In the genomic region with DNA sequence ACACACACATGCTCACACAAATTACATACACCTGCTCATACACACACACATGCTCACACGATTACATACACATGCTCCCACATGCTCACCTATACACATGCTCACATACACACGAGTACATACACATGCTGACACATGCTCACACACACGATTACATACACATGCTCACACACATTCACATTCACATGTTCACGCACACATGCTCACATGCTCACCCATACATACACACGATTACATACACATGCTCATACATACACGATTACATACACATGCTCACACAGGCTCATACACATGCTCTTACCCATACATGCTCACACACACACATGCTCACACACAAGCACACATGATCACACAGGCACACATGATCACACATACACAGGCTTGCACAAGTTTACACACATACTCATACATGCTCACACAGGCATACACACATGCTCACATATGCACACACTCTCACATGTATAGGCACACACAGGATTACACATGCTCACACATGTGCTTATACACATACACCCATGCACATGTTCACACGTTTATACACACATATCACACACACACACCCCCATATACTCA, we compare ENCODE assay signal across 29 cellular contexts.
"Had no signal": no experiment of that assay in that cellular context is flagged by ENCODE, and none has a peak within 500 bp of the region (broad histone marks: within the 10 kb centered on the region; RNA-seq: fewer than 3 reads in every experiment).

No MANE protein-coding gene starts in this region.

- H3K4me3 ChIP-seq: adrenal gland, body of pancreas, cardiac muscle cell, colonic mucosa had no signal

- H3K36me3 ChIP-seq: adrenal gland, cardiac muscle cell, colonic mucosa had no signal

- FAIRE-seq: frontal cortex had no signal

- H3K9me3 ChIP-seq: adrenal gland, body of pancreas, colonic mucosa had no signal

- DNase-seq: activated CD4-positive, alpha-beta memory T cell treated with anti-CD3 and anti-CD28 coated beads for 36 hours; activated CD4-positive, alpha-beta T cell treated with anti-CD3 and anti-CD28 coated beads for 36 hours; activated CD4-positive, alpha-beta T cell treated with anti-CD3 and anti-CD28 coated beads, Interleukin-2, amount 10 ng/mL, durations not matched to agents 24 days and 14 days; activated CD4-positive, CD25-positive, alpha-beta regulatory T cell; activated CD4-positive, CD25-positive, alpha-beta regulatory T cell treated with anti-CD3 and anti-CD28 coated beads, Interleukin-2, amount 50 U/mL, for 72 hours; activated CD8-positive, alpha-beta memory T cell treated with anti-CD3 and anti-CD28 coated beads, Interleukin-2, amount 10 ng/mL, durations not matched to agents 7 days and 5 days; activated CD8-positive, alpha-beta memory T cell treated with anti-CD3 and anti-CD28 coated beads, Interleukin-2, amount 50 U/mL, for 4 hours; activated CD8-positive, alpha-beta T cell treated with anti-CD3 and anti-CD28 coated beads, Interleukin-2, amount 10 ng/mL, durations not matched to agents 7 days and 5 days; activated effector memory CD4-positive, alpha-beta T cell treated with anti-CD3 and anti-CD28 coated beads, Interleukin-2, amount 50 U/mL, for 16 hours; activated naive CD4-positive, alpha-beta T cell treated with anti-CD3 and anti-CD28 coated beads for 36 hours; activated naive CD8-positive, alpha-beta T cell treated with anti-CD3 and anti-CD28 coated beads for 36 hours; activated naive CD8-positive, alpha-beta T cell treated with anti-CD3 and anti-CD28 coated beads, Interleukin-2, amount 50 U/mL, for 24 hours; activated T-cell treated with anti-CD3 and anti-CD28 coated beads, Interleukin-2, amount 50 U/mL, for 1 hour; activated T-cell treated with anti-CD3 and anti-CD28 coated beads, Interleukin-2, amount 50 U/mL, for 48 hours; adrenal gland; amygdala; aorta; body of pancreas; central memory CD4-positive, alpha-beta T cell; cerebellar nuclear complex; colonic mucosa; effector memory CD4-positive, alpha-beta T cell; endodermal cell; foreskin fibroblast; head of caudate nucleus; T-helper 2 cell had no signal

- H3K4me1 ChIP-seq: adrenal gland, body of pancreas, colonic mucosa had no signal

- H3K27me3 ChIP-seq: adrenal gland, body of pancreas, cardiac muscle cell, colonic mucosa had no signal

- H3K27ac ChIP-seq: adrenal gland, body of pancreas, cardiac muscle cell, colonic mucosa had no signal

- ATAC-seq: activated CD4-positive, alpha-beta T cell treated with anti-CD3 and anti-CD28 coated beads for 36 hours; activated CD8-positive, alpha-beta memory T cell treated with anti-CD3 and anti-CD28 coated beads, Interleukin-2, amount 10 ng/mL, durations not matched to agents 7 days and 5 days; activated CD8-positive, alpha-beta T cell treated with anti-CD3 and anti-CD28 coated beads, Interleukin-2, amount 10 ng/mL, durations not matched to agents 7 days and 5 days; activated naive CD8-positive, alpha-beta T cell treated with anti-CD3 and anti-CD28 coated beads, Interleukin-2, amount 50 U/mL, for 24 hours; body of pancreas; esophagus mucosa had no signal
